In the genomic region with DNA sequence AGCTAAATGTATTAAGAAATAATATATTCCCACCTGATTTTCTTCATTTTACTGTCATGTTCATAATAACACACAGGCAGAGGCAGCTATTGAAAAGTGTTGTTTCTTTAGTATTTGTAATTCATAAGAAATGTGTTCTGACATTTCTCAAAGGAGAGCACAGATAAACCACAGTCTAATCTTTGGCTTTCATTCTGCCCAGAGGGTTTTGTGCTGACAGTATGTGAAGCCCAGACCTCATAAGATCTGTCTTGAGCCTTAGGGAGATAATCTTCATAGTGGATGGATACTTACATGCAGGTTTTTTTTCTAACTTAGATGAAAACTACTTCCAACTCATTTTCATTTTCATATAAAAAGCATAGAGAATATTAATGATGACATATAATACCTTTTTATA, we compare ENCODE assay signal across 17 cellular contexts.
DNase-seq lines count a peak whose midpoint lies in the region; FAIRE-seq and TF ChIP-seq lines count a peak whose summit lies in the region.
"Had no signal": no experiment of that assay in that cellular context is flagged by ENCODE, and none has a peak within 500 bp of the region (broad histone marks: within the 10 kb centered on the region; RNA-seq: fewer than 3 reads in every experiment).

No MANE protein-coding gene starts in this region.

- H2AFZ ChIP-seq in mammary epithelial cell (ENCODE audit: low read depth, low read length): no peak overlapping the region
- peak overlapping the region; percentile 35 for H2AFZ ChIP-seq in keratinocyte (ENCODE audit: control insufficient read depth, low read length)

- no peaks in the 10 kb centered on the region for H3K4me1 ChIP-seq in mammary epithelial cell (ENCODE audit: insufficient read depth, low read length)
- no peaks in the 10 kb centered on the region for H3K4me1 ChIP-seq in keratinocyte (ENCODE audit: control insufficient read depth, extremely low read depth, insufficient read depth, low read length)
- H3K4me1 ChIP-seq: SJSA1 had no signal

- intact Hi-C loops in mammary epithelial cell (cut with micrococcal nuclease): no loop called here
- intact Hi-C loops in MCF 10A (cut with micrococcal nuclease): no loop called here

- no peak overlapping the region for H3K27ac Mint-ChIP-seq in MCF 10A (ENCODE audit: low read depth, unreplicated experiment)
- H3K27ac Mint-ChIP-seq: CD4-positive, alpha-beta memory T cell; H9; IgD-negative memory B cell had no signal

- H3K4me3 ChIP-seq in mammary epithelial cell (replicated peaks in 1 of 3; ENCODE audit: insufficient read depth in 1 of 3, low read depth in 2 of 3, low read length in 3 of 3): no peak overlapping the region
- H3K4me3 ChIP-seq in choroid plexus epithelial cell (ENCODE audit: low read depth, low read length): no peak overlapping the region
- no peak overlapping the region for H3K4me3 ChIP-seq in keratinocyte (ENCODE audit: control insufficient read depth in 2 of 3, extremely low read depth in 1 of 3, insufficient read depth in 2 of 3, low read depth in 1 of 3, low read length in 3 of 3)
- H3K4me3 ChIP-seq: SJSA1 had no signal

- no peak for TF ChIP-seq CTCF in mammary epithelial cell (conservative IDR thresholded peaks at IDR 0.05 in 1 of 2, IDR thresholded peaks at IDR 0.05 in 1 of 2; ENCODE audit: extremely low read depth in 1 of 2, insufficient read depth in 1 of 2, low read depth in 1 of 2, low read length in 2 of 2)
- TF ChIP-seq CTCF in MCF 10A (IDR thresholded peaks at IDR 0.05; ENCODE audit: unreplicated experiment): no peak
- no peak for TF ChIP-seq CTCF in choroid plexus epithelial cell (conservative IDR thresholded peaks at IDR 0.05; ENCODE audit: low read depth, low read length)
- no peak for TF ChIP-seq CTCF in keratinocyte (optimal IDR thresholded peaks at IDR 0.05 in 1 of 3, IDR thresholded peaks at IDR 0.05 in 1 of 3, conservative IDR thresholded peaks at IDR 0.05 in 1 of 3; ENCODE audit: extremely low read depth in 1 of 3, insufficient read depth in 2 of 3, low read length in 3 of 3)

- no peaks in the 10 kb centered on the region for H3K36me3 Mint-ChIP-seq in MCF 10A (ENCODE audit: insufficient read depth, unreplicated experiment)
- H3K36me3 Mint-ChIP-seq: CD4-positive, alpha-beta memory T cell; IgD-negative memory B cell had no signal

- H4K20me1 ChIP-seq in mammary epithelial cell (ENCODE audit: insufficient read depth, low read length) (no peaks in the 10 kb centered on the region), keratinocyte (ENCODE audit: control insufficient read depth, extremely low read depth, insufficient read depth, low read length) (no peaks in the 10 kb centered on the region)

- no peaks in the 10 kb centered on the region for H3K79me2 ChIP-seq in mammary epithelial cell (ENCODE audit: insufficient read depth, low read length)
- H3K79me2 ChIP-seq in keratinocyte (ENCODE audit: control insufficient read depth, insufficient read depth, low read length): no peaks in the 10 kb centered on the region

- dilution Hi-C loops in mammary epithelial cell (cut with HindIII; ENCODE audit: low sequenced_read_pairs): no loop called here
- dilution Hi-C loops in keratinocyte (cut with MboI; ENCODE audit: extremely low pct_ligation_motif_present, low sequenced_read_pairs): no loop called here

- no peaks in the 10 kb centered on the region for H3K4me1 Mint-ChIP-seq in MCF 10A (ENCODE audit: insufficient read depth, unreplicated experiment)
- H3K4me1 Mint-ChIP-seq: CD4-positive, alpha-beta memory T cell had no signal

- H3K27ac ChIP-seq in mammary epithelial cell (ENCODE audit: insufficient read depth, low read depth, low read length) (no peak overlapping the region), keratinocyte (ENCODE audit: control insufficient read depth, insufficient read depth, low read length) (no peak overlapping the region)
- H3K27ac ChIP-seq: SJSA1 had no signal

- DNase-seq in mammary epithelial cell: peak; percentile 7
- DNase-seq in MCF 10A (ENCODE audit: unreplicated experiment): no peak
- DNase-seq in choroid plexus epithelial cell (ENCODE audit: low read depth): peak; percentile 48
- DNase-seq in keratinocyte (ENCODE audit: low read depth, low spot score): no peak
- no peak for DNase-seq in cerebellar nuclear complex (lab: John Stamatoyannopoulos, UW)
- no peak for DNase-seq in activated naive CD4-positive, alpha-beta T cell treated with Interleukin-2 at 50 U/mL for 16 hours
- no peak for DNase-seq in SW 1271 (lab: John Stamatoyannopoulos, UW)
- no peak for DNase-seq in iPS-NIHi11 (ENCODE audit: low spot score)
- DNase-seq: 8988T; Calu3; CD4-positive, alpha-beta memory T cell; H9; NCI-H187; NCI-H526 treated with DMSO at 0.1 percent for 48 hours; PC-3 had no signal

- H3K4me3 Mint-ChIP-seq in MCF 10A (ENCODE audit: unreplicated experiment): no peak overlapping the region
- H3K4me3 Mint-ChIP-seq: CD4-positive, alpha-beta memory T cell; H9; IgD-negative memory B cell had no signal

- H3K27me3 Mint-ChIP-seq in MCF 10A (ENCODE audit: insufficient read depth, unreplicated experiment): no peaks in the 10 kb centered on the region
- H3K27me3 Mint-ChIP-seq: IgD-negative memory B cell had no signal

- H3K9me1 ChIP-seq in keratinocyte (ENCODE audit: control insufficient read depth, extremely low read depth, insufficient read depth, low read length): no peaks in the 10 kb centered on the region

- no TSS peak for BruUV-seq in mammary epithelial cell (replicated peaks; lab: Mats Ljungman, UMichigan)
- no TSS peak for BruUV-seq in MCF 10A (replicated peaks; lab: Mats Ljungman, UMichigan)

- H3K4me2 ChIP-seq in mammary epithelial cell (ENCODE audit: insufficient read depth, low read depth, low read length) (no peak overlapping the region), keratinocyte (ENCODE audit: control insufficient read depth, extremely low read depth, insufficient read depth, low read depth, low read length) (no peak overlapping the region)

- no peaks in the 10 kb centered on the region for H3K36me3 ChIP-seq in mammary epithelial cell (ENCODE audit: insufficient read depth, low read length)
- no peaks in the 10 kb centered on the region for H3K36me3 ChIP-seq in keratinocyte (ENCODE audit: control insufficient read depth in 2 of 2, extremely low read depth in 1 of 2, insufficient read depth in 2 of 2, low read length in 2 of 2)
- H3K36me3 ChIP-seq: SJSA1 had no signal

- CTCF ChIA-PET in mammary epithelial cell (lab: Charles Lee; ENCODE audit: low non-redundant PET) (interaction anchor here (0.6 kb wide), 1 partner anchor 267 kb away, joined by 4 read pairs; no protein-coding TSS in a partner anchor), MCF 10A (lab: Yijun Ruan, JAX) (interaction anchor here (0.7 to 3.5 kb wide), 24 partner anchors 10 to 1306 kb away, joined by 3 to 32 read pairs (median 6); no protein-coding TSS in a partner anchor)

- H3K9ac ChIP-seq in mammary epithelial cell (ENCODE audit: insufficient read depth, low read length) (no peak overlapping the region), keratinocyte (ENCODE audit: control insufficient read depth, extremely low read depth, insufficient read depth, low read length) (no peak overlapping the region)

- H3K9me3 ChIP-seq in mammary epithelial cell (replicated peaks; ENCODE audit: insufficient read depth, low read length) (no peaks in the 10 kb centered on the region), keratinocyte (ENCODE audit: control insufficient read depth, low read depth, low read length) (no peaks in the 10 kb centered on the region)
- H3K9me3 ChIP-seq: SJSA1 had no signal

- FAIRE-seq in keratinocyte (lab: Jason Lieb, UNC): no peak

- no peaks in the 10 kb centered on the region for H3K9me3 Mint-ChIP-seq in MCF 10A (ENCODE audit: unreplicated experiment)
- H3K9me3 Mint-ChIP-seq: CD4-positive, alpha-beta memory T cell; H9; IgD-negative memory B cell had no signal

- POLR2A ChIA-PET in MCF 10A (lab: Yijun Ruan, JAX): interaction anchor here (0.9 to 1.2 kb wide), 2 partner anchors 19 to 179 kb away, joined by 3 read pairs; no protein-coding TSS in a partner anchor

- in situ Hi-C loops in mammary epithelial cell (cut with MboI; ENCODE audit: low sequenced_read_pairs in 2 of 2): loop anchor here in 1 of 2 donors (25.0 kb wide), 2 partner anchors 602 to 1002 kb away; no protein-coding TSS in a partner anchor

- H3K27me3 ChIP-seq in mammary epithelial cell (ENCODE audit: insufficient read depth, low read length): no peaks in the 10 kb centered on the region
- H3K27me3 ChIP-seq in keratinocyte (ENCODE audit: control insufficient read depth, extremely low read depth, insufficient read depth, low read length): no peaks in the 10 kb centered on the region
- H3K27me3 ChIP-seq: SJSA1 had no signal

Comparison
In these comparisons a context has a peak if more than half of its experiments do, and no peak if none do; other contexts are left out.
1. DNase-seq: peak in mammary epithelial cell (single experiment) and choroid plexus epithelial cell (single experiment); none in MCF 10A (single experiment), keratinocyte (single experiment), cerebellar nuclear complex (0 of 2), activated naive CD4-positive, alpha-beta T cell treated with Interleukin-2 at 50 U/mL for 16 hours (single experiment), SW 1271 (0 of 2) and iPS-NIHi11 (single experiment).